Comparison of ENCODE assay signal across 8 cellular contexts in the genomic region with DNA sequence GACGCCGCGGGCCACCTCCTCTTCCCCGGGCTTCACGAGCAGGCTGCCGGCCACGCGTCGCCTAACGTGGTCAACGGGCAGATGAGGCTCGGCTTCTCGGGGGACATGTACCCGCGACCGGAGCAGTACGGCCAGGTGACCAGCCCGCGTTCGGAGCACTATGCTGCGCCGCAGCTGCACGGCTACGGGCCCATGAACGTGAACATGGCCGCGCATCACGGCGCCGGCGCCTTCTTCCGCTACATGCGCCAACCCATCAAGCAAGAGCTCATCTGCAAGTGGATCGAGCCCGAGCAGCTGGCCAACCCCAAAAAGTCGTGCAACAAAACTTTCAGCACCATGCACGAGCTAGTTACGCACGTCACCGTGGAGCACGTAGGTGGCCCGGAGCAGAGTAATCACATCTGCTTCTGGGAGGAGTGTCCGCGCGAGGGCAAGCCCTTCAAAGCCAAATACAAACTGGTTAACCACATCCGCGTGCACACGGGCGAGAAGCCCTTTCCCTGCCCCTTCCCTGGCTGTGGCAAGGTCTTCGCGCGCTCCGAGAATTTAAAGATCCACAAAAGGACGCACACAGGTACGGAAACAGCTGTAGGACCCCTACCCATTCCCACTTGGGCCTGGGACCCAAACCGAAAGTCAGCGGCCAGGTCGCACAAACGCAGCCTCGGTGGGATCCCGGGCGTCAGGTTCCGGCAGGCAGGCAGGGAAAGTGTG. TPM values are rescaled to one million over a fixed set of nuclear protein-coding genes. Genes with fewer than 3 reads are reported as not detected.
DNase-seq lines count a peak whose midpoint lies in the region; ATAC-seq and TF ChIP-seq lines count a peak whose summit lies in the region.

No MANE protein-coding gene starts in this region.

- TF ChIP-seq CTCF in gastroesophageal sphincter (IDR thresholded peaks at IDR 0.05): no peak

- 0% methylated on average over 7 of the region's 63 CpGs; no CpG with 5 or more reads in 1 of the 2 donors for WGBS in gastroesophageal sphincter (ENCODE audit: low coverage in 1 of 2), 2 donors

- no peak for TF ChIP-seq EP300 in gastroesophageal sphincter (IDR thresholded peaks at IDR 0.05)

- no peaks in the 10 kb centered on the region for H3K36me3 ChIP-seq in gastroesophageal sphincter
- peaks cover 0 to 2% (median 0%) of the 10 kb centered on the region in 3 donors for H3K36me3 ChIP-seq in skeletal muscle tissue (ENCODE audit: control insufficient read depth in 3 of 3, insufficient read depth in 3 of 3, low read length in 3 of 3)

- H3K27ac ChIP-seq in gastroesophageal sphincter: no peak overlapping the region
- H3K27ac ChIP-seq in skeletal muscle tissue (ENCODE audit: low read depth, low read length): peak overlapping the region; percentile 49

- peaks cover 13% of the 10 kb centered on the region for H3K36me3 Mint-ChIP-seq in T-helper 1 cell treated with Interleukin-12 subunit alpha and Interleukin-12 subunit beta and Interleukin-4 antibody, amounts not matched to agents 30 μg/mL and 1 μg/mL, for 36 hours (ENCODE audit: low read depth)

- H3K27me3 ChIP-seq in gastroesophageal sphincter (peaks cover 100% of the 10 kb centered on the region), skeletal muscle tissue (ENCODE audit: control insufficient read depth in 3 of 3, insufficient read depth in 3 of 3, low read length in 3 of 3) (peaks cover 43 to 73% (median 67%) of the 10 kb centered on the region in 3 donors)

- peaks cover 0 to 23% (median 0%) of the 10 kb centered on the region in 3 donors for H3K9me3 ChIP-seq in gastroesophageal sphincter
- H3K9me3 ChIP-seq in skeletal muscle tissue (ENCODE audit: control insufficient read depth in 3 of 3, low read length in 3 of 3): no peaks in the 10 kb centered on the region

- H3K9me3 Mint-ChIP-seq in T-helper 1 cell treated with Interleukin-12 subunit alpha and Interleukin-12 subunit beta and Interleukin-4 antibody, amounts not matched to agents 30 μg/mL and 1 μg/mL, for 36 hours: peaks cover 18% of the 10 kb centered on the region

- peak; percentile 50 for DNase-seq in NCI-H1105 treated with DMSO at 0.1 percent for 48 hours (lab: John Stamatoyannopoulos, UW)
- DNase-seq in NCI-H1105 (lab: John Stamatoyannopoulos, UW): no peak
- no peak for DNase-seq in NCI-H1092 treated with DMSO at 0.1 percent for 48 hours (lab: John Stamatoyannopoulos, UW)
- DNase-seq in NCI-H128 (lab: John Stamatoyannopoulos, UW; ENCODE audit: unreplicated experiment): no peak

- peak; percentile 6 for ATAC-seq in gastroesophageal sphincter
- ATAC-seq in GM21619 (IDR thresholded peaks at IDR 0.05; ENCODE audit: unreplicated experiment): no peak

- no peak for TF ChIP-seq POLR2A in gastroesophageal sphincter (IDR thresholded peaks at IDR 0.05)

- H3K4me3 Mint-ChIP-seq in T-helper 1 cell treated with Interleukin-12 subunit alpha and Interleukin-12 subunit beta and Interleukin-4 antibody, amounts not matched to agents 30 μg/mL and 1 μg/mL, for 36 hours: peak overlapping the region; percentile 30

- H3K4me3 ChIP-seq in gastroesophageal sphincter: peak overlapping the region in 1 of 2 donors; percentile 39
- peak overlapping the region; percentile 76 to 91 (median 77) for H3K4me3 ChIP-seq in skeletal muscle tissue (ENCODE audit: low read length in 3 of 3)

- H3K4me1 ChIP-seq in gastroesophageal sphincter (peaks cover 0 to 64% (median 31%) of the 10 kb centered on the region in 3 donors), skeletal muscle tissue (ENCODE audit: control insufficient read depth in 3 of 3, insufficient read depth in 3 of 3, low read length in 3 of 3) (peaks cover 14 to 22% (median 18%) of the 10 kb centered on the region in 3 donors)

- H3K27me3 Mint-ChIP-seq in T-helper 1 cell treated with Interleukin-12 subunit alpha and Interleukin-12 subunit beta and Interleukin-4 antibody, amounts not matched to agents 30 μg/mL and 1 μg/mL, for 36 hours (ENCODE audit: low read depth): peaks cover 89% of the 10 kb centered on the region

- peak overlapping the region; percentile 67 for H3K27ac Mint-ChIP-seq in T-helper 1 cell treated with Interleukin-12 subunit alpha and Interleukin-12 subunit beta and Interleukin-4 antibody, amounts not matched to agents 30 μg/mL and 1 μg/mL, for 36 hours

- peaks cover 14% of the 10 kb centered on the region for H3K4me1 Mint-ChIP-seq in T-helper 1 cell treated with Interleukin-12 subunit alpha and Interleukin-12 subunit beta and Interleukin-4 antibody, amounts not matched to agents 30 μg/mL and 1 μg/mL, for 36 hours (ENCODE audit: low read depth)

- peak overlapping the region; percentile 36 to 92 (median 66) for H3K9ac ChIP-seq in skeletal muscle tissue (ENCODE audit: low read depth in 1 of 3, low read length in 3 of 3)

RNA-seq across cellular contexts. Expression of gene ZIC1, which starts 1.5 kb away (rescaled TPM):
- total RNA-seq in gastroesophageal sphincter: under 1 TPM in 2 of 4 donors, not detected in 2; 0.08 to 0.27 TPM
- total RNA-seq in skeletal muscle tissue: 8.4 TPM

RNA-seq across cellular contexts. Expression of gene ZIC4, which starts 4.3 kb away (rescaled TPM):
- total RNA-seq in gastroesophageal sphincter: under 1 TPM in 1 of 4 donors, not detected in 3; 0.13 TPM
- 2.6 TPM for total RNA-seq in skeletal muscle tissue
